ENCODE assay signal across 18 cellular contexts in the genomic region with DNA sequence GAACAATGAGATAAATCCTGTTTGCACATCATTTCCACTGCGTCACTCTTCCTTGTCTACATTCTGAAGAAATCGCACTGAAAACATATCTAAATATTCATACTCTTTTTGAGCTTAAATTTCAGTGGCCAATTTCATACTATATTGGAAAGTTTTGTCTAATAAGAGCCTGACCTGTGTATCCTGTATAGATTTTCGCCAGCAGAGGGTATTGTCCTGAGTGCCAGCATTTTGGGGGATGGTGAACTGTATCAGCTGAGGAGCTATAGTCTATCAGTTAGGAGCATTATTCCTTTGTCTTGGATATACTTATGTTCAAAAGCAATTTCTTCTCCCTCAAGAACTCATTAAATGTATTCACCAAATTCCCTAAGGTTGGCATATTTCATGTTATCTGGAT.
DNase-seq lines count a peak whose midpoint lies in the region; ATAC-seq, FAIRE-seq and TF ChIP-seq lines count a peak whose summit lies in the region.
"Had no signal": no experiment of that assay in that cellular context is flagged by ENCODE, and none has a peak within 500 bp of the region (broad histone marks: within the 10 kb centered on the region; RNA-seq: fewer than 3 reads in every experiment).

No MANE protein-coding gene starts in this region.

- H3K9ac ChIP-seq in GM12878 (ENCODE audit: control insufficient read depth, insufficient read depth, low read length): no peak overlapping the region

- BruUV-seq in GM12878 (replicated peaks; lab: Mats Ljungman, UMichigan): TSS peak; percentile 21

- RAD21 ChIA-PET in GM12878 (lab: Charles Lee; ENCODE audit: unreplicated experiment): interaction anchor here (0.8 kb wide), 1 partner anchor 52 kb away, joined by 3 read pairs; no protein-coding TSS in a partner anchor

- intact Hi-C loops in GM12878 (cut with micrococcal nuclease; ENCODE audit: unreplicated experiment): no loop called here

- H3K79me2 ChIP-seq in GM12878 (ENCODE audit: control insufficient read depth, insufficient read depth, low read length): no peaks in the 10 kb centered on the region

- H3K27me3 Mint-ChIP-seq in HFFc6 (ENCODE audit: insufficient read depth) (peaks cover 5% of the 10 kb centered on the region), neural crest cell (ENCODE audit: low read depth) (no peaks in the 10 kb centered on the region)
- H3K27me3 Mint-ChIP-seq in naive thymus-derived CD8-positive, alpha-beta T cell: no peaks in the 10 kb centered on the region
- H3K27me3 Mint-ChIP-seq: CD4-positive, alpha-beta T cell had no signal

- in situ Hi-C loops in GM12878 (cut with MboI): no loop called here

- CTCF ChIA-PET in GM12878 (lab: Yijun Ruan, JAX): interaction anchor here (0.9 kb wide), 1 partner anchor 334 kb away, joined by 3 read pairs; no protein-coding TSS in a partner anchor

- ATAC-seq in GM12878 (no peak), HG03521 (IDR thresholded peaks at IDR 0.05; ENCODE audit: unreplicated experiment) (no peak)
- no peak for ATAC-seq in naive thymus-derived CD8-positive, alpha-beta T cell
- ATAC-seq: Right ventricle myocardium inferior had no signal

- H3K27ac Mint-ChIP-seq in HFFc6: no peak overlapping the region
- H3K27ac Mint-ChIP-seq in neural crest cell (ENCODE audit: unreplicated experiment): no peak overlapping the region
- no peak overlapping the region for H3K27ac Mint-ChIP-seq in naive thymus-derived CD8-positive, alpha-beta T cell
- H3K27ac Mint-ChIP-seq: CD4-positive, alpha-beta T cell had no signal

- 67% methylated on average over 3 of the region's 3 CpGs for WGBS in GM12878 (ENCODE audit: insufficient coverage, insufficient replicate concordance, low lambda C conversion rate, missing lambda C conversion rate)

- H3K4me1 Mint-ChIP-seq in HFFc6 (ENCODE audit: low read depth) (no peaks in the 10 kb centered on the region), neural crest cell (peaks cover 13% of the 10 kb centered on the region)
- peaks cover 0 to 3% (median 0%) of the 10 kb centered on the region in 4 donors for H3K4me1 Mint-ChIP-seq in naive thymus-derived CD8-positive, alpha-beta T cell

- H3K9me3 Mint-ChIP-seq in HFFc6 (peaks cover 15% of the 10 kb centered on the region), neural crest cell (peaks cover 14% of the 10 kb centered on the region)
- peaks cover 9 to 41% (median 18%) of the 10 kb centered on the region in 9 donors for H3K9me3 Mint-ChIP-seq in naive thymus-derived CD8-positive, alpha-beta T cell

- H3K4me2 ChIP-seq in GM12878 (ENCODE audit: control insufficient read depth, insufficient read depth): no peak overlapping the region

- H3K36me3 Mint-ChIP-seq in HFFc6 (ENCODE audit: low read depth) (peaks cover 12% of the 10 kb centered on the region; the same call in 1 of the 2 replicates), neural crest cell (ENCODE audit: low read depth) (peaks cover 28% of the 10 kb centered on the region)
- H3K36me3 Mint-ChIP-seq in naive thymus-derived CD8-positive, alpha-beta T cell: peaks cover 24 to 77% (median 26%) of the 10 kb centered on the region in 3 donors

- peak; percentile 39 for TF ChIP-seq CTCF in BE2C (IDR thresholded peaks at IDR 0.05; ENCODE audit: low read depth, low read length)
- 0 out of 2 replicates have a peak, but pooled peaks have one; percentile 7 for TF ChIP-seq CTCF in HFFc6 (IDR thresholded peaks at IDR 0.05)
- TF ChIP-seq CTCF in GM12878 (IDR thresholded peaks at IDR 0.05 in 2 of 3, conservative IDR thresholded peaks at IDR 0.05 in 1 of 3; ENCODE audit: control insufficient read depth in 2 of 3, extremely low read depth in 1 of 3, insufficient read depth in 1 of 3, low read depth in 3 of 3, low read length in 3 of 3): 0 out of 6 replicates have a peak, but pooled peaks of 1 of the 3 experiments have one; percentile 13
- peak; percentile 30 for TF ChIP-seq CTCF in neural crest cell (conservative IDR thresholded peaks at IDR 0.05)

- SMC1A ChIA-PET in GM12878 (lab: Charles Lee; ENCODE audit: uncharacterized antibody, unreplicated experiment): interaction anchor here (1.2 to 1.5 kb wide), 4 partner anchors 14 to 476 kb away, joined by 3 to 4 read pairs (median 4); no protein-coding TSS in a partner anchor

- H3K27ac ChIP-seq in GM12878 (ENCODE audit: control insufficient read depth, insufficient read depth): no peak overlapping the region

- TF ChIP-seq RAD21 in GM12878 (IDR thresholded peaks at IDR 0.05; ENCODE audit: insufficient read depth, low read depth, low read length): no peak

- H3K27me3 ChIP-seq in BE2C (no peaks in the 10 kb centered on the region), GM12878 (replicated peaks in 1 of 2; ENCODE audit: control insufficient read depth in 2 of 2, insufficient read depth in 2 of 2, low read length in 1 of 2) (no peaks in the 10 kb centered on the region)

- no peak overlapping the region for H3K4me3 Mint-ChIP-seq in HFFc6
- no peak overlapping the region for H3K4me3 Mint-ChIP-seq in neural crest cell
- H3K4me3 Mint-ChIP-seq in naive thymus-derived CD8-positive, alpha-beta T cell: no peak overlapping the region
- H3K4me3 Mint-ChIP-seq: CD4-positive, alpha-beta T cell had no signal

- H2AFZ ChIP-seq in GM12878 (ENCODE audit: control insufficient read depth, low read depth, low read length): no peak overlapping the region

- no peak overlapping the region for H3K4me3 ChIP-seq in BE2C (ENCODE audit: low read depth, low read length)
- H3K4me3 ChIP-seq in GM12878: no peak overlapping the region

- H3K4me1 ChIP-seq in BE2C (peaks cover 15% of the 10 kb centered on the region), GM12878 (ENCODE audit: control insufficient read depth, insufficient read depth, low read length) (no peaks in the 10 kb centered on the region; the same call in 1 of the 2 replicates)

- no peak for FAIRE-seq in GM12878 (lab: Jason Lieb, UNC)
- FAIRE-seq: H1, HTR-8/SVneo had no signal

- H3K9me3 ChIP-seq in BE2C (no peaks in the 10 kb centered on the region; the same call in 1 of the 2 replicates), GM12878 (replicated peaks; ENCODE audit: control insufficient read depth, insufficient read depth, low read length) (peaks cover 8% of the 10 kb centered on the region; the same call in 2 of the 3 replicates)

- POLR2A ChIA-PET in GM12878 (lab: Charles Lee): no interaction called here
- POLR2A ChIA-PET in naive thymus-derived CD8-positive, alpha-beta T cell (lab: Charles Lee): no interaction called here

- TF ChIP-seq POLR2A in GM12878 (IDR thresholded peaks at IDR 0.05; ENCODE audit: low read depth, low read length): no peak

- H4K20me1 ChIP-seq in GM12878 (ENCODE audit: control insufficient read depth, insufficient read depth): no peaks in the 10 kb centered on the region

- peaks cover 15% of the 10 kb centered on the region for H3K36me3 ChIP-seq in BE2C
- H3K36me3 ChIP-seq in GM12878 (ENCODE audit: control insufficient read depth in 2 of 2, insufficient read depth in 2 of 2, low read length in 1 of 2): peaks cover 0 to 3% of the 10 kb centered on the region in 2 experiments; a peak in 2 of 4 replicates

- no peak for TF ChIP-seq EP300 in GM12878 (IDR thresholded peaks at IDR 0.05; ENCODE audit: borderline replicate concordance in 1 of 2, control insufficient read depth in 1 of 2, low read depth in 2 of 2, low read length in 2 of 2)

- DNase-seq in BE2C (no peak), HFFc6 (no peak), GM12878 (ENCODE audit: low read depth, low spot score) (no peak), neural crest cell (ENCODE audit: low read depth, low spot score) (no peak), midbrain (lab: John Stamatoyannopoulos, UW) (no peak), inferior parietal cortex (ENCODE audit: extremely low spot score) (no peak)
- DNase-seq in naive thymus-derived CD8-positive, alpha-beta T cell: no peak
- DNase-seq: AML-193; CD4-positive, alpha-beta T cell; DND-41; GDM1; NCI-H1436; NCI-H2029 treated with DMSO at 0.1 percent for 48 hours; NK-92 treated with Interleukin-12 subunit alpha and Interleukin-12 subunit beta, amount 100 ng/mL, for 24 hours had no signal

TF ChIP-seq in GM12878, 131 proteins besides CTCF, POLR2A, EP300 and RAD21 (continues in another document):
- TF ChIP-seq ZNF207 (IDR thresholded peaks at IDR 0.05; ENCODE audit: borderline replicate concordance): no peak
- TF ChIP-seq LARP7 (IDR thresholded peaks at IDR 0.05): no peak
- TF ChIP-seq RFX5 (IDR thresholded peaks at IDR 0.05; ENCODE audit: low read depth, low read length): no peak
- TF ChIP-seq SMAD5 (IDR thresholded peaks at IDR 0.05; ENCODE audit: low read depth): no peak
- TF ChIP-seq, protein P1, sequence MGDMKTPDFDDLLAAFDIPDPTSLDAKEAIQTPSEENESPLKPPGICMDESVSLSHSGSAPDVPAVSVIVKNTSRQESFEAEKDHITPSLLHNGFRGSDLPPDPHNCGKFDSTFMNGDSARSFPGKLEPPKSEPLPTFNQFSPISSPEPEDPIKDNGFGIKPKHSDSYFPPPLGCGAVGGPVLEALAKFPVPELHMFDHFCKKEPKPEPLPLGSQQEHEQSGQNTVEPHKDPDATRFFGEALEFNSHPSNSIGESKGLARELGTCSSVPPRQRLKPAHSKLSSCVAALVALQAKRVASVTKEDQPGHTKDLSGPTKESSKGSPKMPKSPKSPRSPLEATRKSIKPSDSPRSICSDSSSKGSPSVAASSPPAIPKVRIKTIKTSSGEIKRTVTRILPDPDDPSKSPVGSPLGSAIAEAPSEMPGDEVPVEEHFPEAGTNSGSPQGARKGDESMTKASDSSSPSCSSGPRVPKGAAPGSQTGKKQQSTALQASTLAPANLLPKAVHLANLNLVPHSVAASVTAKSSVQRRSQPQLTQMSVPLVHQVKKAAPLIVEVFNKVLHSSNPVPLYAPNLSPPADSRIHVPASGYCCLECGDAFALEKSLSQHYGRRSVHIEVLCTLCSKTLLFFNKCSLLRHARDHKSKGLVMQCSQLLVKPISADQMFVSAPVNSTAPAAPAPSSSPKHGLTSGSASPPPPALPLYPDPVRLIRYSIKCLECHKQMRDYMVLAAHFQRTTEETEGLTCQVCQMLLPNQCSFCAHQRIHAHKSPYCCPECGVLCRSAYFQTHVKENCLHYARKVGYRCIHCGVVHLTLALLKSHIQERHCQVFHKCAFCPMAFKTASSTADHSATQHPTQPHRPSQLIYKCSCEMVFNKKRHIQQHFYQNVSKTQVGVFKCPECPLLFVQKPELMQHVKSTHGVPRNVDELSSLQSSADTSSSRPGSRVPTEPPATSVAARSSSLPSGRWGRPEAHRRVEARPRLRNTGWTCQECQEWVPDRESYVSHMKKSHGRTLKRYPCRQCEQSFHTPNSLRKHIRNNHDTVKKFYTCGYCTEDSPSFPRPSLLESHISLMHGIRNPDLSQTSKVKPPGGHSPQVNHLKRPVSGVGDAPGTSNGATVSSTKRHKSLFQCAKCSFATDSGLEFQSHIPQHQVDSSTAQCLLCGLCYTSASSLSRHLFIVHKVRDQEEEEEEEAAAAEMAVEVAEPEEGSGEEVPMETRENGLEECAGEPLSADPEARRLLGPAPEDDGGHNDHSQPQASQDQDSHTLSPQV (IDR thresholded peaks at IDR 0.05): no peak
